Comparison of ENCODE assay signal across 23 cellular contexts in the genomic region with DNA sequence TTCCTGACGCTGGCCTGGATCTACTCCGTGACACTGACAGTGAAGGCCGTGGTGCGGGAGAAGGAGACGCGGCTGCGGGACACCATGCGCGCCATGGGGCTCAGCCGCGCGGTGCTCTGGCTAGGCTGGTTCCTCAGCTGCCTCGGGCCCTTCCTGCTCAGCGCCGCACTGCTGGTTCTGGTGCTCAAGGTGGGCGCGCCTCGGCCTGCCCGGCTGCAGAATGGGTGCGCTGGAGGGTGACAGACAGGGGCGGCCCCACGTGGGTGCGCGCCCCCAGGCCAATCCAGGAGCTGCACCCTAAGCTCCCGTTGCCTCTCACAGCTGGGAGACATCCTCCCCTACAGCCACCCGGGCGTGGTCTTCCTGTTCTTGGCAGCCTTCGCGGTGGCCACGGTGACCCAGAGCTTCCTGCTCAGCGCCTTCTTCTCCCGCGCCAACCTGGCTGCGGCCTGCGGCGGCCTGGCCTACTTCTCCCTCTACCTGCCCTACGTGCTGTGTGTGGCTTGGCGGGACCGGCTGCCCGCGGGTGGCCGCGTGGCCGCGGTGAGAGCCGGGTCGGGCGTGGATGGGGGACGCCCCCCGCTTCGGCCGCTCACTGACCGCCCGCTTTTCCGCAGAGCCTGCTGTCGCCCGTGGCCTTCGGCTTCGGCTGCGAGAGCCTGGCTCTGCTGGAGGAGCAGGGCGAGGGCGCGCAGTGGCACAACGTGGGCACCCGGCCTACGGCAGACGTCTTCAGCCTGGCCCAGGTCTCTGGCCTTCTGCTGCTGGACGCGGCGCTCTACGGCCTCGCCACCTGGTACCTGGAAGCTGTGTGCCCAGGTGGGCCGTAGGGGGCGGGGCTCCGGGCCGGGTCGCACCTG. TPM values are rescaled to one million over a fixed set of nuclear protein-coding genes. Genes with fewer than 3 reads are reported as not detected.
DNase-seq lines count a peak whose midpoint lies in the region; ATAC-seq and TF ChIP-seq lines count a peak whose summit lies in the region.
"Had no signal": no experiment of that assay in that cellular context is flagged by ENCODE, and none has a peak within 500 bp of the region (broad histone marks: within the 10 kb centered on the region; RNA-seq: fewer than 3 reads in every experiment).

No MANE protein-coding gene starts in this region.

- DNase-seq in left cardiac atrium (peak; percentile 31), heart right ventricle (no peak), MG63 (no peak), NCI-H1048 (lab: John Stamatoyannopoulos, UW) (no peak)
- peak; percentile 27 for DNase-seq in central memory CD4-positive, alpha-beta T cell
- DNase-seq: activated CD4-positive, alpha-beta T cell treated with anti-CD3 and anti-CD28 coated beads, Interleukin-2, amount 50 U/mL, for 1 hour; activated T-cell treated with anti-CD3 and anti-CD28 coated beads for 4 hours; DMS 273 treated with DMSO at 0.1 percent for 48 hours; effector memory CD4-positive, alpha-beta T cell; glutamatergic neuron; NCI-H2081 treated with DMSO at 0.1 percent for 48 hours; NCI-H524; occipital lobe; SHP77 had no signal

- no peak overlapping the region for H3K27ac Mint-ChIP-seq in stimulated activated memory B cell treated with anti-CD40 and anti-IgM and Interleukin-4, amounts not matched to agents 10 μg/mL and 1 μg/mL and 100 μg/mL, for 72 hours

- H3K36me3 Mint-ChIP-seq in stimulated activated memory B cell treated with anti-CD40 and anti-IgM and Interleukin-4, amounts not matched to agents 10 μg/mL and 1 μg/mL and 100 μg/mL, for 72 hours: peaks cover 33% of the 10 kb centered on the region

- peaks cover 12% of the 10 kb centered on the region for H3K4me1 Mint-ChIP-seq in stimulated activated memory B cell treated with anti-CD40 and anti-IgM and Interleukin-4, amounts not matched to agents 10 μg/mL and 1 μg/mL and 100 μg/mL, for 72 hours

- H3K27me3 Mint-ChIP-seq in stimulated activated memory B cell treated with anti-CD40 and anti-IgM and Interleukin-4, amounts not matched to agents 10 μg/mL and 1 μg/mL and 100 μg/mL, for 72 hours: no peaks in the 10 kb centered on the region

- peaks cover 0 to 1% (median 0%) of the 10 kb centered on the region in 9 donors for H3K4me1 ChIP-seq in heart right ventricle

- ATAC-seq in left cardiac atrium: no peak
- no peak for ATAC-seq in heart right ventricle
- peak; percentile 44 for ATAC-seq in stimulated activated memory B cell treated with anti-CD40 and anti-IgM and Interleukin-4, amounts not matched to agents 10 μg/mL and 1 μg/mL and 100 μg/mL, for 72 hours

- WGBS in heart right ventricle, 2 donors: 90 to 91% methylated on average over 73 to 77 of the region's 77 CpGs

- peaks cover 0 to 15% (median 0%) of the 10 kb centered on the region in 9 donors for H3K36me3 ChIP-seq in heart right ventricle
- no peaks in the 10 kb centered on the region for H3K36me3 ChIP-seq in MG63

- H3K27ac ChIP-seq in heart right ventricle: no peak overlapping the region
- H3K27ac ChIP-seq: C4-2B, KMS-11 had no signal

- H3K27me3 ChIP-seq in heart right ventricle (no peaks in the 10 kb centered on the region), MG63 (no peaks in the 10 kb centered on the region)

- H3K4me3 Mint-ChIP-seq in stimulated activated memory B cell treated with anti-CD40 and anti-IgM and Interleukin-4, amounts not matched to agents 10 μg/mL and 1 μg/mL and 100 μg/mL, for 72 hours: no peak overlapping the region

- TF ChIP-seq CTCF in heart right ventricle (IDR thresholded peaks at IDR 0.05): no peak

- H3K4me3 ChIP-seq in heart right ventricle (no peak overlapping the region), MG63 (no peak overlapping the region)

- no peaks in the 10 kb centered on the region for H3K9me3 Mint-ChIP-seq in stimulated activated memory B cell treated with anti-CD40 and anti-IgM and Interleukin-4, amounts not matched to agents 10 μg/mL and 1 μg/mL and 100 μg/mL, for 72 hours

- no peaks in the 10 kb centered on the region for H3K9me3 ChIP-seq in heart right ventricle
- H3K9me3 ChIP-seq in MG63: no peaks in the 10 kb centered on the region

- intact Hi-C loops in left cardiac atrium (cut with DNase I) (no loop called here), heart right ventricle (cut with DNase I) (loop anchor here in 2 of 10 donors (1.0 to 10.0 kb wide), 2 partner anchors 48 to 88 kb away; a partner anchor contains a TSS)

RNA-seq across cellular contexts. Expression of a gene that starts 7.2 kb away (rescaled TPM):
- total RNA-seq in left cardiac atrium: 10 to 100 TPM in 1 of 2 donors, 1 to 10 TPM in 1; 7.7 to 10.0 TPM
- total RNA-seq in heart right ventricle: 10 to 100 TPM in 1 of 10 donors, 1 to 10 TPM in 9; 4.3 to 18.1 (median 5.6) TPM
- polyA plus RNA-seq in heart right ventricle: 10 to 100 TPM in 1 of 2 donors, 1 to 10 TPM in 1; 2.7 to 23.4 TPM
- total RNA-seq in MG63 (2014; rRNA removed; shearing (Covaris generic); ENCODE audit: low replicate concordance): 0.26 and 4.3 TPM in 2 replicates

RNA-seq across cellular contexts. Expression of a gene that starts 19.9 kb away (rescaled TPM):
- total RNA-seq in left cardiac atrium (10 to 100 TPM; 10.6 to 12.6 TPM), heart right ventricle (10 to 100 TPM in 1 of 10 donors, 1 to 10 TPM in 9; 1.9 to 27.4 (median 4.1) TPM)
- polyA plus RNA-seq in heart right ventricle: 1 to 10 TPM; 4.4 to 8.6 TPM
- total RNA-seq in MG63 (2014; rRNA removed; shearing (Covaris generic); ENCODE audit: low replicate concordance): not detected in 2 replicates

RNA-seq across cellular contexts. Expression of a gene that starts 20.7 kb away (rescaled TPM):
- 10 to 100 TPM; 74.4 to 83.8 TPM for total RNA-seq in left cardiac atrium
- 100 to 1,000 TPM in 2 of 10 donors, 10 to 100 TPM in 8; 33.0 to 117 (median 63.5) TPM for total RNA-seq in heart right ventricle
- 10 to 100 TPM; 49.0 to 61.2 TPM for polyA plus RNA-seq in heart right ventricle
- total RNA-seq in MG63 (2014; rRNA removed; shearing (Covaris generic); ENCODE audit: low replicate concordance): 52.7 and 84.9 TPM in 2 replicates

RNA-seq across cellular contexts. Expression of a gene that starts 25.7 kb away (rescaled TPM):
- total RNA-seq in left cardiac atrium: not detected
- total RNA-seq in heart right ventricle: not detected
- not detected for polyA plus RNA-seq in heart right ventricle
- not detected in 2 replicates for total RNA-seq in MG63 (2014; rRNA removed; shearing (Covaris generic); ENCODE audit: low replicate concordance)
- total RNA-seq: aorta, cerebellum, fibroblast of lung, G401, lower leg skin, occipital lobe, temporal lobe had no signal
- polyA plus RNA-seq: aorta, fibroblast of lung had no signal

RNA-seq across cellular contexts. Expression of a gene that starts 26.1 kb away (rescaled TPM):
- 100 to 1,000 TPM; 110 to 144 TPM for total RNA-seq in left cardiac atrium
- 100 to 1,000 TPM in 8 of 10 donors, 10 to 100 TPM in 2; 94.3 to 141 (median 111) TPM for total RNA-seq in heart right ventricle
- 100 to 1,000 TPM; 144 to 289 TPM for polyA plus RNA-seq in heart right ventricle
- total RNA-seq in MG63 (2014; rRNA removed; shearing (Covaris generic); ENCODE audit: low replicate concordance): 40.3 and 75.8 TPM in 2 replicates

Comparison
In these comparisons a context has a peak if more than half of its experiments do, and no peak if none do; other contexts are left out.
1. DNase-seq: peak in left cardiac atrium (single experiment) and central memory CD4-positive, alpha-beta T cell (single experiment); none in heart right ventricle (0 of 2), MG63 (single experiment) and NCI-H1048 (single experiment).